ENCODE assay signal across 22 cellular contexts in genomic region chr21:37498664-37499063, GRCh38.
"Had no signal": no experiment of that assay in that cellular context is flagged by ENCODE, and none has a peak within 500 bp of the region (broad histone marks: within the 10 kb centered on the region; RNA-seq: fewer than 3 reads in every experiment).

No MANE protein-coding gene starts in this region.

- H3K4me3 Mint-ChIP-seq: activated CD4-positive, alpha-beta T cell treated with anti-CD3 and anti-CD28 coated beads, Interleukin-2, amount 10 ng/mL, durations not matched to agents 24 days and 14 days; activated naive CD8-positive, alpha-beta T cell treated with anti-CD3 and anti-CD28 coated beads for 36 hours; brain; neural progenitor cell; stimulated activated naive CD8-positive, alpha-beta T cell treated with anti-CD3 and anti-CD28 coated beads, Interleukin-15, amount 100 ng/mL, for 72 hours had no signal

- ATAC-seq: left lung; stimulated activated naive CD8-positive, alpha-beta T cell treated with anti-CD3 and anti-CD28 coated beads, Interleukin-15, amount 100 ng/mL, for 72 hours had no signal

- H3K9me3 ChIP-seq: colonic mucosa, left lung, prostate gland, suprapubic skin, transverse colon had no signal

- H3K27ac Mint-ChIP-seq: activated CD4-positive, alpha-beta T cell treated with anti-CD3 and anti-CD28 coated beads, Interleukin-2, amount 10 ng/mL, durations not matched to agents 24 days and 14 days; activated naive CD8-positive, alpha-beta T cell treated with anti-CD3 and anti-CD28 coated beads for 36 hours; neural progenitor cell had no signal

- DNase-seq: activated CD4-positive, alpha-beta T cell treated with anti-CD3 and anti-CD28 coated beads, Interleukin-2, amount 10 ng/mL, durations not matched to agents 24 days and 14 days; activated CD8-positive, alpha-beta memory T cell treated with anti-CD3 and anti-CD28 coated beads, Interleukin-2, amount 50 U/mL, for 4 hours; activated gamma-delta T cell; activated naive CD8-positive, alpha-beta T cell treated with anti-CD3 and anti-CD28 coated beads for 36 hours; activated T-cell treated with anti-CD3 and anti-CD28 coated beads, Interleukin-2, amount 50 U/mL, for 48 hours; amygdala; central memory CD4-positive, alpha-beta T cell; colonic mucosa; erythroblast; foreskin melanocyte; hypothalamus; kidney; left lung; stimulated activated CD4-positive, alpha-beta T cell treated with anti-CD3 and anti-CD28 coated beads, Interleukin-2, amount 100 ng/mL, for 24 hours; stimulated activated naive CD8-positive, alpha-beta T cell treated with anti-CD3 and anti-CD28 coated beads, Interleukin-15, amount 100 ng/mL, for 72 hours; SW 1271; transverse colon had no signal

- H3K27me3 Mint-ChIP-seq: activated CD4-positive, alpha-beta T cell treated with anti-CD3 and anti-CD28 coated beads, Interleukin-2, amount 10 ng/mL, durations not matched to agents 24 days and 14 days; activated naive CD8-positive, alpha-beta T cell treated with anti-CD3 and anti-CD28 coated beads for 36 hours; brain; stimulated activated naive CD8-positive, alpha-beta T cell treated with anti-CD3 and anti-CD28 coated beads, Interleukin-15, amount 100 ng/mL, for 72 hours had no signal

- FAIRE-seq: endometrium, kidney had no signal

- H3K9me3 Mint-ChIP-seq: stimulated activated naive CD8-positive, alpha-beta T cell treated with anti-CD3 and anti-CD28 coated beads, Interleukin-15, amount 100 ng/mL, for 72 hours had no signal
